Comparison of ENCODE assay signal across 22 cellular contexts in genomic region chr2:55776966-55777365, GRCh38.
"Had no signal": no experiment of that assay in that cellular context is flagged by ENCODE, and none has a peak within 500 bp of the region (broad histone marks: within the 10 kb centered on the region; RNA-seq: fewer than 3 reads in every experiment).

No MANE protein-coding gene starts in this region.

- H3K9ac ChIP-seq: KMS-11 had no signal

- FAIRE-seq: HepG2, K562 had no signal

- H3K36me3 ChIP-seq: Peyer's patch had no signal

- ATAC-seq: HepG2, K562, PC-3 had no signal

- H3K27ac ChIP-seq: KMS-11, Peyer's patch, SJSA1, SK-N-MC had no signal

- H3K4me2 ChIP-seq: KMS-11 had no signal

- H3K4me1 ChIP-seq: Peyer's patch had no signal

- DNase-seq: Kasumi-1, MM.1S, NCI-H1092 treated with DMSO at 0.1 percent for 48 hours, NCI-H1436, NCI-H187, NCI-H2029, NCI-H2081 treated with DMSO at 0.1 percent for 48 hours, NCI-H2171, NCI-H226, NCI-H446, NCI-H510A, NCI-H69, NCI-H774, PC-3, Peyer's patch, Right ventricle myocardium superior, SIG-M5 had no signal

- H3K9me3 ChIP-seq: Peyer's patch, SJSA1 had no signal

- H3K27me3 ChIP-seq: Peyer's patch, SJSA1 had no signal

- H3K4me3 ChIP-seq: K562, Peyer's patch, SJSA1, SK-N-MC had no signal
